In genomic region chr17:76530826-76531500, GRCh38 we compare ENCODE assay signal across 11 cellular contexts. TPM values are rescaled to one million over a fixed set of nuclear protein-coding genes. Genes with fewer than 3 reads are reported as not detected.
DNase-seq lines count a peak whose midpoint lies in the region; ATAC-seq, FAIRE-seq and TF ChIP-seq lines count a peak whose summit lies in the region.
"Had no signal": no experiment of that assay in that cellular context is flagged by ENCODE, and none has a peak within 500 bp of the region (broad histone marks: within the 10 kb centered on the region; RNA-seq: fewer than 3 reads in every experiment).

No MANE protein-coding gene starts in this region.

- 77% methylated on average over 27 of the region's 33 CpGs for WGBS in K562 (ENCODE audit: insufficient coverage, low coverage, missing lambda C conversion rate)

- no peak for TF ChIP-seq RAD21 in K562 (CRISPR knock-in tag; conservative IDR thresholded peaks at IDR 0.05 in 1 of 2, IDR thresholded peaks at IDR 0.05 in 1 of 2)

- H4K20me1 ChIP-seq in K562 (replicated peaks; ENCODE audit: control insufficient read depth, insufficient read depth, low read length): no peaks in the 10 kb centered on the region

- ATAC-seq in K562: no peak
- ATAC-seq in left lung: no peak
- no peak for ATAC-seq in HG03342 (IDR thresholded peaks at IDR 0.05; ENCODE audit: unreplicated experiment)
- no peak for ATAC-seq in GM18909 (IDR thresholded peaks at IDR 0.05; ENCODE audit: poor library complexity, unreplicated experiment)
- ATAC-seq in HG03139 (IDR thresholded peaks at IDR 0.05; ENCODE audit: unreplicated experiment): no peak

- no peak for TF ChIP-seq CTCF in D721Med (IDR thresholded peaks at IDR 0.05; ENCODE audit: insufficient read depth, missing control alignments)
- no peak for TF ChIP-seq CTCF in K562 (IDR thresholded peaks at IDR 0.05 in 2 of 3, conservative IDR thresholded peaks at IDR 0.05 in 1 of 3; ENCODE audit: insufficient read depth in 2 of 3, low read depth in 1 of 3, low read length in 3 of 3)
- TF ChIP-seq CTCF in left lung (IDR thresholded peaks at IDR 0.05): no peak

- CTCF ChIA-PET in K562 (lab: Yijun Ruan, JAX; ENCODE audit: low intra/inter-chr PET ratio): no interaction called here

- DNase-seq in D721Med (ENCODE audit: insufficient read length, low spot score) (peak; percentile 6), K562 (ENCODE audit: extremely low read depth in 1 of 4, low spot score in 3 of 4) (peak in 2 of 4 experiments; percentile 32 to 54), left lung (no peak), nucleus accumbens (lab: John Stamatoyannopoulos, UW) (no peak)
- DNase-seq: activated CD8-positive, alpha-beta memory T cell treated with anti-CD3 and anti-CD28 coated beads, Interleukin-2, amount 50 U/mL, for 4 hours; NCI-H1105 treated with DMSO at 0.1 percent for 48 hours; stimulated activated CD4-positive, alpha-beta T cell treated with anti-CD3 and anti-CD28 coated beads, Interleukin-2, amount 100 ng/mL, for 24 hours had no signal

- H3K9me1 ChIP-seq in K562 (ENCODE audit: control insufficient read depth, insufficient read depth, low read length): no peaks in the 10 kb centered on the region

- H3K4me2 ChIP-seq in K562 (ENCODE audit: insufficient read depth, low read length) (no peak overlapping the region), skeletal muscle satellite cell (ENCODE audit: low read length) (peak overlapping the region; percentile 59)

- TF ChIP-seq POLR2A in K562 (conservative IDR thresholded peaks at IDR 0.05): no peak

- intact Hi-C loops in K562 (cut with micrococcal nuclease) (no loop called here), left lung (cut with DNase I) (no loop called here)

- peak overlapping the region; percentile 68 to 90; a peak in 3 of 4 replicates for H3K9ac ChIP-seq in K562 (ENCODE audit: insufficient read depth in 1 of 2, low read depth in 2 of 2, low read length in 2 of 2)
- H3K9ac ChIP-seq in skeletal muscle satellite cell (ENCODE audit: low read depth, low read length): peak overlapping the region; percentile 78

- H3K27ac ChIP-seq in K562 (ENCODE audit: extremely low read depth, low read depth, low read length) (peak overlapping the region; percentile 89; the same call in 1 of the 3 replicates), left lung (peak overlapping the region; percentile 80 to 89)

- TF ChIP-seq EP300 in K562 (IDR thresholded peaks at IDR 0.05; ENCODE audit: low read length): no peak

- no peak overlapping the region for H3K4me3 ChIP-seq in K562
- H3K4me3 ChIP-seq in left lung: no peak overlapping the region
- no peak overlapping the region for H3K4me3 ChIP-seq in skeletal muscle satellite cell (ENCODE audit: low read length)

- H2AFZ ChIP-seq in K562 (ENCODE audit: low read depth, low read length): peak overlapping the region; percentile 97

- H3K79me2 ChIP-seq in K562 (ENCODE audit: control insufficient read depth, insufficient read depth, low read length): no peaks in the 10 kb centered on the region

- H3K27me3 ChIP-seq in K562 (ENCODE audit: control insufficient read depth in 2 of 2, insufficient read depth in 2 of 2, low read length in 2 of 2): no peaks in the 10 kb centered on the region
- H3K27me3 ChIP-seq in left lung: peaks cover 0 to 2% of the 10 kb centered on the region in 2 donors
- H3K27me3 ChIP-seq in skeletal muscle satellite cell (ENCODE audit: control insufficient read depth, insufficient read depth, low read length): no peaks in the 10 kb centered on the region

- in situ Hi-C loops in K562 (cut with MboI): no loop called here

- H3K9me3 ChIP-seq in K562 (replicated peaks; ENCODE audit: control insufficient read depth, insufficient read depth, low read depth, low read length) (no peaks in the 10 kb centered on the region), left lung (no peaks in the 10 kb centered on the region), skeletal muscle satellite cell (replicated peaks; ENCODE audit: low read length) (no peaks in the 10 kb centered on the region)

- no peak for FAIRE-seq in D721Med (lab: Jason Lieb, UNC)
- FAIRE-seq in K562 (lab: Jason Lieb, UNC): no peak

- POLR2A ChIA-PET in K562 (lab: Yijun Ruan, JAX): interaction anchor here (0.6 to 1.5 kb wide), 5 partner anchors 10 to 120 kb away, joined by 3 to 7 read pairs (median 4); no protein-coding TSS in a partner anchor

- H3K36me3 ChIP-seq in K562 (ENCODE audit: control insufficient read depth, insufficient read depth, low read length): no peaks in the 10 kb centered on the region; the same call in 2 of the 3 replicates
- H3K36me3 ChIP-seq in left lung: no peaks in the 10 kb centered on the region
- no peaks in the 10 kb centered on the region for H3K36me3 ChIP-seq in skeletal muscle satellite cell (ENCODE audit: insufficient read depth, low read length)

- H3K4me1 ChIP-seq in K562 (replicated peaks in 1 of 2; ENCODE audit: control insufficient read depth in 2 of 2, insufficient read depth in 2 of 2, low read length in 2 of 2): peaks cover 30 to 62% of the 10 kb centered on the region in 2 experiments
- peaks cover 37 to 50% of the 10 kb centered on the region in 2 donors for H3K4me1 ChIP-seq in left lung
- peaks cover 44% of the 10 kb centered on the region for H3K4me1 ChIP-seq in skeletal muscle satellite cell (ENCODE audit: control insufficient read depth, insufficient read depth, low read length)

- BruUV-seq in K562 (replicated peaks; lab: Mats Ljungman, UMichigan): no TSS peak

RNA-seq across cellular contexts. Expression of gene CYGB, which starts 6.5 kb away (rescaled TPM):
- 0.84 TPM in 1 of 2 replicates, not detected in the other for total RNA-seq in K562 (2011; cell fraction: chromatin; rRNA removed; ENCODE audit: low replicate concordance)
- total RNA-seq in K562 (2011; cell fraction: nucleolus; rRNA removed): 0.66 TPM in 1 of 2 replicates, not detected in the other
- 1.2 TPM in 1 of 2 replicates, not detected in the other for total RNA-seq in K562 (2011; cell fraction: nucleoplasm; rRNA removed)
- 0.95 TPM in 1 of 2 replicates, not detected in the other for total RNA-seq in K562 (2014; rRNA removed)
- 0.16 TPM in 1 of 2 replicates, not detected in the other for total RNA-seq in K562 (2014; rRNA removed; fragmentation: Illumina TruSeq; extraction: Trizol)
- total RNA-seq in K562 (2015; rRNA removed; fragmentation: Illumina TruSeq; extraction: Trizol): not detected in 2 replicates
- 0.13 and 0.24 TPM in 2 replicates for total RNA-seq in K562 (2021)
- 0.05 and 0.08 TPM in 2 replicates for polyA plus RNA-seq in K562 (2011; rRNA removed)
- 0.18 and 0.40 TPM in 2 replicates for polyA plus RNA-seq in K562 (2011; cell fraction: cytosol; rRNA removed)
- polyA plus RNA-seq in K562 (2011; cell fraction: nucleus; rRNA removed): 0.20 and 0.38 TPM in 2 replicates
- polyA plus RNA-seq in K562 (2012): 0.09 and 0.24 TPM in 2 replicates
- 0.54 TPM in 1 of 2 replicates, not detected in the other for polyA plus RNA-seq in K562 (2014; fragmentation: Illumina TruSeq; extraction: Trizol)
- polyA plus RNA-seq in K562 (2014; fragmentation: Nextera tagmentation; extraction: Ambion mirVana): not detected
- 0.11 and 0.12 TPM in 2 replicates for polyA plus RNA-seq in K562 (2014; rRNA removed)
- not detected in 2 replicates for polyA minus RNA-seq in K562 (2011; rRNA and poly(A)+ RNA removed)
- polyA minus RNA-seq in K562 (2011; cell fraction: cytosol; rRNA and poly(A)+ RNA removed): not detected in 2 replicates
- not detected in 2 replicates for polyA minus RNA-seq in K562 (2011; cell fraction: nucleus; rRNA and poly(A)+ RNA removed)
- 10 to 100 TPM; 10.2 to 13.7 TPM for total RNA-seq in left lung
- total RNA-seq in skeletal muscle satellite cell (2012; rRNA removed): 12.7 and 12.9 TPM in 2 replicates

RNA-seq across cellular contexts. Expression of gene PRCD, which starts 8.9 kb away (rescaled TPM):
- 0.14 TPM in 1 of 2 replicates, not detected in the other for total RNA-seq in K562 (2011; cell fraction: chromatin; rRNA removed; ENCODE audit: low replicate concordance)
- total RNA-seq in K562 (2011; cell fraction: nucleolus; rRNA removed): not detected in 2 replicates
- total RNA-seq in K562 (2011; cell fraction: nucleoplasm; rRNA removed): not detected in 2 replicates
- total RNA-seq in K562 (2014; rRNA removed) (not detected in 2 replicates), K562 (2014; rRNA removed; fragmentation: Illumina TruSeq; extraction: Trizol) (not detected in 2 replicates), K562 (2015; rRNA removed; fragmentation: Illumina TruSeq; extraction: Trizol) (not detected in 2 replicates), K562 (2021) (0.27 TPM in 1 of 2 replicates, not detected in the other), left lung (1 to 10 TPM; 1.3 to 2.9 TPM)
- polyA plus RNA-seq in K562 (2011; rRNA removed) (0.20 and 0.39 TPM in 2 replicates), K562 (2014; fragmentation: Illumina TruSeq; extraction: Trizol) (not detected in 2 replicates), K562 (2014; fragmentation: Nextera tagmentation; extraction: Ambion mirVana) (under 1 TPM in 1 of 2 experiments, not detected in 1; 0.25 TPM), K562 (2014; rRNA removed) (0.21 TPM in 1 of 2 replicates, not detected in the other)
- polyA plus RNA-seq in K562 (2011; cell fraction: cytosol; rRNA removed): not detected in 2 replicates
- 0.10 and 0.13 TPM in 2 replicates for polyA plus RNA-seq in K562 (2011; cell fraction: nucleus; rRNA removed)
- 0.26 and 0.65 TPM in 2 replicates for polyA plus RNA-seq in K562 (2012)
- 0.07 TPM in 1 of 2 replicates, not detected in the other for polyA minus RNA-seq in K562 (2011; rRNA and poly(A)+ RNA removed)
- polyA minus RNA-seq in K562 (2011; cell fraction: cytosol; rRNA and poly(A)+ RNA removed): not detected in 2 replicates
- polyA minus RNA-seq in K562 (2011; cell fraction: nucleus; rRNA and poly(A)+ RNA removed): not detected in 2 replicates
- 0.22 and 1.0 TPM in 2 replicates for total RNA-seq in skeletal muscle satellite cell (2012; rRNA removed)

RNA-seq across cellular contexts. Expression of gene RHBDF2, which starts 29.7 kb away (rescaled TPM):
- 5.1 and 22.6 TPM in 2 replicates for total RNA-seq in K562 (2011; cell fraction: chromatin; rRNA removed; ENCODE audit: low replicate concordance)
- total RNA-seq in K562 (2011; cell fraction: nucleolus; rRNA removed): 12.2 and 15.7 TPM in 2 replicates
- total RNA-seq in K562 (2011; cell fraction: nucleoplasm; rRNA removed): 4.0 and 6.5 TPM in 2 replicates
- total RNA-seq in K562 (2014; rRNA removed) (1.5 and 4.0 TPM in 2 replicates), K562 (2014; rRNA removed; fragmentation: Illumina TruSeq; extraction: Trizol) (0.19 and 0.47 TPM in 2 replicates), K562 (2015; rRNA removed; fragmentation: Illumina TruSeq; extraction: Trizol) (0.65 and 0.75 TPM in 2 replicates), K562 (2021) (2.3 and 2.8 TPM in 2 replicates), left lung (10 to 100 TPM; 24.9 to 61.7 TPM)
- polyA plus RNA-seq in K562 (2011; rRNA removed) (1.1 and 3.1 TPM in 2 replicates), K562 (2014; fragmentation: Illumina TruSeq; extraction: Trizol) (1.3 and 1.6 TPM in 2 replicates), K562 (2014; fragmentation: Nextera tagmentation; extraction: Ambion mirVana) (under 1 TPM; 0.04 to 0.06 TPM), K562 (2014; rRNA removed) (1.5 and 1.6 TPM in 2 replicates)
- 1.7 and 6.2 TPM in 2 replicates for polyA plus RNA-seq in K562 (2011; cell fraction: cytosol; rRNA removed)
- 8.1 and 13.7 TPM in 2 replicates for polyA plus RNA-seq in K562 (2011; cell fraction: nucleus; rRNA removed)
- 1.5 and 1.7 TPM in 2 replicates for polyA plus RNA-seq in K562 (2012)
- 0.74 and 1.6 TPM in 2 replicates for polyA minus RNA-seq in K562 (2011; rRNA and poly(A)+ RNA removed)
- 2.7 and 6.3 TPM in 2 replicates for polyA minus RNA-seq in K562 (2011; cell fraction: cytosol; rRNA and poly(A)+ RNA removed)
- polyA minus RNA-seq in K562 (2011; cell fraction: nucleus; rRNA and poly(A)+ RNA removed): 4.7 and 5.3 TPM in 2 replicates
- 6.6 and 9.6 TPM in 2 replicates for total RNA-seq in skeletal muscle satellite cell (2012; rRNA removed)

RNA-seq across cellular contexts. Expression of gene ST6GALNAC2, which starts 54.7 kb away (rescaled TPM):
- not detected in 2 replicates for total RNA-seq in K562 (2011; cell fraction: chromatin; rRNA removed; ENCODE audit: low replicate concordance)
- not detected in 2 replicates for total RNA-seq in K562 (2011; cell fraction: nucleolus; rRNA removed)
- not detected in 2 replicates for total RNA-seq in K562 (2011; cell fraction: nucleoplasm; rRNA removed)
- total RNA-seq in K562 (2014; rRNA removed) (not detected in 2 replicates), K562 (2014; rRNA removed; fragmentation: Illumina TruSeq; extraction: Trizol) (not detected in 2 replicates), K562 (2015; rRNA removed; fragmentation: Illumina TruSeq; extraction: Trizol) (not detected in 2 replicates), K562 (2021) (not detected in 2 replicates), left lung (10 to 100 TPM; 17.5 to 30.2 TPM)
- polyA plus RNA-seq in K562 (2011; rRNA removed) (not detected in 2 replicates), K562 (2014; fragmentation: Illumina TruSeq; extraction: Trizol) (0.18 TPM in 1 of 2 replicates, not detected in the other), K562 (2014; fragmentation: Nextera tagmentation; extraction: Ambion mirVana) (not detected), K562 (2014; rRNA removed) (not detected in 2 replicates)
- polyA plus RNA-seq in K562 (2011; cell fraction: cytosol; rRNA removed): not detected in 2 replicates
- polyA plus RNA-seq in K562 (2011; cell fraction: nucleus; rRNA removed): not detected in 2 replicates
- not detected in 2 replicates for polyA plus RNA-seq in K562 (2012)
- polyA minus RNA-seq in K562 (2011; rRNA and poly(A)+ RNA removed): not detected in 2 replicates
- not detected in 2 replicates for polyA minus RNA-seq in K562 (2011; cell fraction: cytosol; rRNA and poly(A)+ RNA removed)
- not detected in 2 replicates for polyA minus RNA-seq in K562 (2011; cell fraction: nucleus; rRNA and poly(A)+ RNA removed)
- total RNA-seq in skeletal muscle satellite cell (2012; rRNA removed): 0.22 TPM in 1 of 2 replicates, not detected in the other

Comparison
In these comparisons a context has a peak if more than half of its experiments do, and no peak if none do; other contexts are left out.
1. RNA of gene CYGB, which starts 6.5 kb away (total RNA-seq): 10.2 to 13.7 TPM in left lung; 0.13 to 1.2 TPM in K562; every median in the first group is over 4 times any median in the second.